Comparison of ENCODE assay signal across 30 cellular contexts in genomic region chr12:115571446-115571845, GRCh38.
DNase-seq lines count a peak whose midpoint lies in the region; ATAC-seq and TF ChIP-seq lines count a peak whose summit lies in the region.
"Had no signal": no experiment of that assay in that cellular context is flagged by ENCODE, and none has a peak within 500 bp of the region (broad histone marks: within the 10 kb centered on the region; RNA-seq: fewer than 3 reads in every experiment).

No MANE protein-coding gene starts in this region.

- H3K27me3 Mint-ChIP-seq in WTC11 (ENCODE audit: low read depth), result no peaks in the 10 kb centered on the region
- H3K27me3 Mint-ChIP-seq: CD4-positive, alpha-beta memory T cell; CD4-positive, alpha-beta T cell; CD4-positive, CD25-positive, alpha-beta regulatory T cell had no signal

- no peaks in the 10 kb centered on the region for H3K9me3 ChIP-seq in HEK293 (ENCODE audit: control insufficient read depth, insufficient read depth, low read depth, low read length)
- H3K9me3 ChIP-seq in BE2C, result no peaks in the 10 kb centered on the region
- H3K9me3 ChIP-seq: A549, BLaER1, Caco-2 had no signal

- POLR2A ChIA-PET in HEK293 (lab: Yijun Ruan, JAX) (no interaction called here), WTC11 (lab: Charles Lee) (no interaction called here)

- H3K36me3 ChIP-seq in HEK293 (ENCODE audit: control insufficient read depth in 2 of 2, insufficient read depth in 1 of 2, low read length in 2 of 2) (no peaks in the 10 kb centered on the region), BE2C (no peaks in the 10 kb centered on the region)
- H3K36me3 ChIP-seq: BLaER1; BLaER1 treated with 17β-estradiol and CSF1 and Interleukin-3, amounts not matched to agents 10 nM and 100 nM had no signal

- peaks cover 11% of the 10 kb centered on the region for H3K4me1 Mint-ChIP-seq in WTC11
- H3K4me1 Mint-ChIP-seq: B cell; CD14-positive monocyte; CD4-positive, alpha-beta memory T cell; CD4-positive, CD25-positive, alpha-beta regulatory T cell; CD8-positive, alpha-beta memory T cell had no signal

- ATAC-seq in WTC11, result no peak
- ATAC-seq: CD8-positive, alpha-beta T cell had no signal

- H3K4me3 Mint-ChIP-seq in WTC11, result no peak overlapping the region
- H3K4me3 Mint-ChIP-seq: B cell; CD14-positive monocyte; CD4-positive, alpha-beta memory T cell; CD4-positive, alpha-beta T cell; CD4-positive, CD25-positive, alpha-beta regulatory T cell; CD8-positive, alpha-beta memory T cell; CD8-positive, alpha-beta T cell had no signal

- H3K9me3 Mint-ChIP-seq in WTC11, result peaks cover 5% of the 10 kb centered on the region; the same call in 1 of the 2 replicates
- H3K9me3 Mint-ChIP-seq: CD14-positive monocyte had no signal

- H3K4me3 ChIP-seq in HEK293 (ENCODE audit: low read depth, low read length) (no peak overlapping the region), BE2C (ENCODE audit: low read depth, low read length) (no peak overlapping the region)
- H3K4me3 ChIP-seq: BLaER1; BLaER1 treated with 17β-estradiol and CSF1 and Interleukin-3, amounts not matched to agents 10 nM and 100 nM had no signal

- DNase-seq in WTC11 (ENCODE audit: low spot score), result no peak
- no peak for DNase-seq in BE2C
- DNase-seq in NCI-H2107 treated with DMSO at 0.1 percent for 48 hours (lab: John Stamatoyannopoulos, UW; ENCODE audit: unreplicated experiment), result no peak
- DNase-seq: 8988T; ACHN; AML-193; C1 segment of cervical spinal cord; Caco-2; Calu3; CD4-positive, alpha-beta memory T cell; CD4-positive, alpha-beta T cell; CD4-positive, CD25-positive, alpha-beta regulatory T cell; CD8-positive, alpha-beta memory T cell; CD8-positive, alpha-beta T cell; COR-L47; DMS 273 treated with DMSO at 0.1 percent for 48 hours; DMS153; DMS53; DMS79; DMS79 treated with DMSO at 0.1 percent for 48 hours; DND-41; EL had no signal

- H3K4me1 ChIP-seq in HEK293 (ENCODE audit: control insufficient read depth, insufficient read depth, low read length) (no peaks in the 10 kb centered on the region), BE2C (peaks cover 12% of the 10 kb centered on the region)
- H3K4me1 ChIP-seq: BLaER1, Caco-2 had no signal

- TF ChIP-seq CTCF in HEK293 (tag by site-specific recombination; IDR thresholded peaks at IDR 0.05), result no peak
- no peak for TF ChIP-seq CTCF in WTC11 (IDR thresholded peaks at IDR 0.05)
- TF ChIP-seq CTCF in BE2C (IDR thresholded peaks at IDR 0.05; ENCODE audit: low read depth, low read length), result no peak

- H3K27ac ChIP-seq in HEK293 (ENCODE audit: extremely low read depth, low read depth, low read length), result no peak overlapping the region
- H3K27ac ChIP-seq: 22Rv1; BLaER1; BLaER1 treated with 17β-estradiol and CSF1 and Interleukin-3, amounts not matched to agents 10 nM and 100 nM; C4-2B had no signal

- H3K36me3 Mint-ChIP-seq in WTC11, result no peaks in the 10 kb centered on the region
- H3K36me3 Mint-ChIP-seq: CD14-positive monocyte; CD4-positive, alpha-beta memory T cell; CD4-positive, CD25-positive, alpha-beta regulatory T cell; CD8-positive, alpha-beta memory T cell; CD8-positive, alpha-beta T cell had no signal

- no peak overlapping the region for H3K27ac Mint-ChIP-seq in WTC11
- H3K27ac Mint-ChIP-seq: B cell; CD14-positive monocyte; CD4-positive, alpha-beta memory T cell; CD4-positive, alpha-beta T cell; CD8-positive, alpha-beta T cell had no signal

- CTCF ChIA-PET in HEK293 (lab: Yijun Ruan, JAX), result interaction anchor here (0.7 to 0.9 kb wide), 2 partner anchors 8 to 1728 kb away, joined by 4 to 5 read pairs; no protein-coding TSS in a partner anchor
- CTCF ChIA-PET in WTC11 (lab: Charles Lee), result no interaction called here

- H3K27me3 ChIP-seq in BE2C, result no peaks in the 10 kb centered on the region
- H3K27me3 ChIP-seq: BLaER1 had no signal

TF ChIP-seq in HEK293, 187 proteins besides CTCF, POLR2A, EP300 and RAD21:
- peak; percentile 90 for TF ChIP-seq ZNF121 (tag by site-specific recombination; IDR thresholded peaks at IDR 0.05)
- no peak for TF ChIP-seq ZBTB11 (tag by site-specific recombination; conservative IDR thresholded peaks at IDR 0.05; ENCODE audit: low read depth)

TF ChIP-seq in WTC11, 78 proteins besides CTCF, POLR2A, EP300 and RAD21:
- peak; percentile 80; the same call in 1 of the 2 replicates for TF ChIP-seq ZNF121 (CRISPR knock-in tag; IDR thresholded peaks at IDR 0.05)
- no peak for TF ChIP-seq MXD4 (CRISPR knock-in tag; IDR thresholded peaks at IDR 0.05; ENCODE audit: borderline replicate concordance)

Comparison
In these comparisons a context has a peak if more than half of its experiments do, and no peak if none do; other contexts are left out.
1. Of the 8 proteins assayed by ChIP-seq in both HEK293 and WTC11: peak only in HEK293: none; only in WTC11: none; in both: ZNF121; in neither: 7.